1 cellular context compared by ENCODE assay signal in genomic region chr2:214808961-214809750, GRCh38.
A peak's percentile ranks its signal among the peaks of the same experiment; 100 is the strongest.
TF ChIP-seq lines count a peak whose summit lies in the region.

TSS of gene BARD1 (minus strand) at chr2:214809683. CDS start at chr2:214809569, 114 bp downstream.

TF ChIP-seq in HepG2, 621 proteins besides CTCF, POLR2A, EP300 and RAD21 (continued from another document and continues in another):
- TF ChIP-seq ASH2L (IDR thresholded peaks at IDR 0.05; ENCODE audit: insufficient read length, low read depth, low read length) (peak; percentile 94), NCOA1 (CRISPR knock-in tag; IDR thresholded peaks at IDR 0.05) (no peak), ZGPAT (CRISPR knock-in tag; IDR thresholded peaks at IDR 0.05) (no peak), ZNF607 (CRISPR knock-in tag; IDR thresholded peaks at IDR 0.05; ENCODE audit: borderline replicate concordance) (peak; percentile 25; the same call in 1 of the 2 replicates), ZBTB33 (CRISPR knock-in tag; IDR thresholded peaks at IDR 0.05) (no peak), YEATS2 (CRISPR knock-in tag; IDR thresholded peaks at IDR 0.05; ENCODE audit: borderline replicate concordance) (peak; percentile 31; the same call in 1 of the 2 replicates), ZNF891 (CRISPR knock-in tag; IDR thresholded peaks at IDR 0.05) (no peak), ZBTB38 (CRISPR knock-in tag; IDR thresholded peaks at IDR 0.05) (peak; percentile 12; the same call in 1 of the 2 replicates), ZNF484 (CRISPR knock-in tag; IDR thresholded peaks at IDR 0.05; ENCODE audit: borderline replicate concordance, low read depth) (no peak), SYNCRIP (IDR thresholded peaks at IDR 0.05; ENCODE audit: insufficient read depth, low read depth, low read length) (no peak), ZNF646 (CRISPR knock-in tag; IDR thresholded peaks at IDR 0.05) (no peak), NCOA2 (CRISPR knock-in tag; IDR thresholded peaks at IDR 0.05) (no peak), ZNF792 (CRISPR knock-in tag; IDR thresholded peaks at IDR 0.05) (peak; percentile 81), NFE2L1 (CRISPR knock-in tag; IDR thresholded peaks at IDR 0.05; ENCODE audit: borderline replicate concordance) (peak; percentile 78; the same call in 1 of the 2 replicates), ATF6 (CRISPR knock-in tag; conservative IDR thresholded peaks at IDR 0.05) (0 out of 2 replicates have a peak, but pooled peaks have one; percentile 38), ZNF432 (CRISPR knock-in tag; IDR thresholded peaks at IDR 0.05; ENCODE audit: borderline replicate concordance) (no peak), GABPB1 (CRISPR knock-in tag; IDR thresholded peaks at IDR 0.05) (peak; percentile 78), ZNF549 (CRISPR knock-in tag; IDR thresholded peaks at IDR 0.05) (0 out of 2 replicates have a peak, but pooled peaks have one; percentile 67), ONECUT2 (CRISPR knock-in tag; IDR thresholded peaks at IDR 0.05) (0 out of 2 replicates have a peak, but pooled peaks have one; percentile 37), ZNF234 (CRISPR knock-in tag; conservative IDR thresholded peaks at IDR 0.05) (no peak), ZNF547 (CRISPR knock-in tag; IDR thresholded peaks at IDR 0.05) (peak; percentile 68), GATAD1 (CRISPR knock-in tag; IDR thresholded peaks at IDR 0.05) (no peak; the same call in 1 of the 2 replicates), ZKSCAN8 (CRISPR knock-in tag; IDR thresholded peaks at IDR 0.05; ENCODE audit: borderline replicate concordance) (0 out of 2 replicates have a peak, but pooled peaks have one; percentile 24), RARG (CRISPR knock-in tag; IDR thresholded peaks at IDR 0.05; ENCODE audit: low read depth) (no peak), ZNF501 (CRISPR knock-in tag; IDR thresholded peaks at IDR 0.05) (peak; percentile 59), ZNF143 (CRISPR knock-in tag; IDR thresholded peaks at IDR 0.05) (no peak), HMG20B (CRISPR knock-in tag; conservative IDR thresholded peaks at IDR 0.05) (no peak), ZNF136 (CRISPR knock-in tag; IDR thresholded peaks at IDR 0.05; ENCODE audit: low read depth) (peak; percentile 48; the same call in 1 of the 2 replicates), ESRRA (CRISPR knock-in tag; IDR thresholded peaks at IDR 0.05; ENCODE audit: low read depth) (0 out of 2 replicates have a peak, but pooled peaks have one; percentile 23), BRF2 (CRISPR knock-in tag; IDR thresholded peaks at IDR 0.05) (peak; percentile 28; the same call in 1 of the 2 replicates), ZNF24 (IDR thresholded peaks at IDR 0.05) (no peak), ZNF878 (CRISPR knock-in tag; IDR thresholded peaks at IDR 0.05) (peak; percentile 12; the same call in 1 of the 2 replicates), KLF9 (CRISPR knock-in tag; IDR thresholded peaks at IDR 0.05; ENCODE audit: low read depth) (no peak), ZBTB4 (CRISPR knock-in tag; IDR thresholded peaks at IDR 0.05; ENCODE audit: borderline replicate concordance) (peak; percentile 75; the same call in 1 of the 2 replicates)
